ENCODE assay signal across 26 cellular contexts in the genomic region with DNA sequence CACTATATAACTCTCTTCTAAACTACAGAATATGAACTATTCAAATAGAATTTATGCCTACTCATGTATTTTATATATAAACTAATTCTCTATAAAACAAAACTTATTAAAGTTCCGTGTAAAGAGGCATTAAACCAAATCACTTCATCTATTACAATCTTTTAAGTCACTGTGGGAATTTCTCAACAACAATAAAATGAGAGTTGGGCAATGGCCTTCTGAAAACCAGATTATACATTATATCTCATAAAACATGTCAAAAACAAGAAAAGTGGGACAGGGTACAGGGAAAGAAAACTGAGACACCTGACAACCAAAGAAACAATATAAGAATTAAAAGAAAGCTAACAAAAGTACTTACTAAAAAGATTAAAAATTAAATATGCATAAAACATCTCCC.
"Had no signal": no experiment of that assay in that cellular context is flagged by ENCODE, and none has a peak within 500 bp of the region (broad histone marks: within the 10 kb centered on the region; RNA-seq: fewer than 3 reads in every experiment).

No MANE protein-coding gene starts in this region.

- H3K4me3 Mint-ChIP-seq: activated naive CD8-positive, alpha-beta T cell treated with anti-CD3 and anti-CD28 coated beads for 36 hours; activated T-cell treated with anti-CD3 and anti-CD28 coated beads, Interleukin-2, amount 50 U/mL, for 4 hours; endodermal cell; mesothelial cell of epicardium; naive thymus-derived CD8-positive, alpha-beta T cell; type B pancreatic cell had no signal

- H3K9me3 Mint-ChIP-seq: activated T-helper 2 cell treated with anti-CD3 and anti-CD28 coated beads, Interferon-gamma antibody, Interleukin-2, Interleukin-4, amounts not matched to agents 10 μg/mL and 5 μg/mL and 100 μg/mL, durations not matched to agents 14 hours and 24 hours and 36 hours; endodermal cell; immature natural killer cell; type B pancreatic cell had no signal

- H3K4me1 ChIP-seq: foreskin keratinocyte, left ventricle myocardium inferior, right atrium auricular region, vagina had no signal

- H3K27ac ChIP-seq: coronary artery, foreskin keratinocyte, left ventricle myocardium inferior, right atrium auricular region, thoracic aorta, vagina, WERI-Rb-1 had no signal

- H3K4me3 ChIP-seq: coronary artery, left ventricle myocardium inferior, right atrium auricular region, thoracic aorta, vagina had no signal

- H3K27me3 ChIP-seq: esophagus squamous epithelium, foreskin keratinocyte, right atrium auricular region, vagina had no signal

- H3K27me3 Mint-ChIP-seq: activated naive CD8-positive, alpha-beta T cell treated with anti-CD3 and anti-CD28 coated beads for 36 hours; progenitor cell of endocrine pancreas; type B pancreatic cell had no signal

- H3K36me3 ChIP-seq: esophagus squamous epithelium, left ventricle myocardium inferior, right atrium auricular region, thoracic aorta, vagina, WERI-Rb-1 had no signal

- H3K27ac Mint-ChIP-seq: activated naive CD8-positive, alpha-beta T cell treated with anti-CD3 and anti-CD28 coated beads for 36 hours; activated T-helper 2 cell treated with anti-CD3 and anti-CD28 coated beads, Interferon-gamma antibody, Interleukin-2, Interleukin-4, amounts not matched to agents 10 μg/mL and 5 μg/mL and 100 μg/mL, durations not matched to agents 14 hours and 24 hours and 36 hours; endodermal cell; mesothelial cell of epicardium; naive thymus-derived CD8-positive, alpha-beta T cell; progenitor cell of endocrine pancreas; type B pancreatic cell had no signal

- H3K36me3 Mint-ChIP-seq: immature natural killer cell; naive thymus-derived CD8-positive, alpha-beta T cell had no signal

- H3K4me1 Mint-ChIP-seq: activated naive CD8-positive, alpha-beta T cell treated with anti-CD3 and anti-CD28 coated beads for 36 hours had no signal

- H3K9me3 ChIP-seq: esophagus squamous epithelium, right atrium auricular region, thoracic aorta, vagina had no signal

- DNase-seq: activated CD4-positive, alpha-beta T cell treated with anti-CD3 and anti-CD28 coated beads for 1 hour; activated CD4-positive, alpha-beta T cell treated with anti-CD3 and anti-CD28 coated beads, Interleukin-2, amount 50 U/mL, for 4 hours; activated CD8-positive, alpha-beta memory T cell treated with anti-CD3 and anti-CD28 coated beads for 24 hours; activated CD8-positive, alpha-beta memory T cell treated with anti-CD3 and anti-CD28 coated beads, Interleukin-2, amount 50 U/mL, for 48 hours; activated naive CD4-positive, alpha-beta T cell; activated naive CD8-positive, alpha-beta T cell treated with anti-CD3 and anti-CD28 coated beads for 36 hours; activated T-cell treated with anti-CD3 and anti-CD28 coated beads, Interleukin-2, amount 50 U/mL, for 4 hours; amniotic stem cell; endodermal cell; esophagus squamous epithelium; foreskin keratinocyte; immature natural killer cell; left ventricle myocardium inferior; mammary epithelial cell; naive thymus-derived CD8-positive, alpha-beta T cell; stimulated activated CD4-positive, alpha-beta T cell treated with anti-CD3 and anti-CD28 coated beads, Interleukin-4, amount 100 ng/mL, for 24 hours; stimulated activated naive CD4-positive, alpha-beta T cell treated with Interleukin-2 at 50 U/mL for 16 hours; WERI-Rb-1 had no signal
